ENCODE assay signal across 1 cellular context in the genomic region with DNA sequence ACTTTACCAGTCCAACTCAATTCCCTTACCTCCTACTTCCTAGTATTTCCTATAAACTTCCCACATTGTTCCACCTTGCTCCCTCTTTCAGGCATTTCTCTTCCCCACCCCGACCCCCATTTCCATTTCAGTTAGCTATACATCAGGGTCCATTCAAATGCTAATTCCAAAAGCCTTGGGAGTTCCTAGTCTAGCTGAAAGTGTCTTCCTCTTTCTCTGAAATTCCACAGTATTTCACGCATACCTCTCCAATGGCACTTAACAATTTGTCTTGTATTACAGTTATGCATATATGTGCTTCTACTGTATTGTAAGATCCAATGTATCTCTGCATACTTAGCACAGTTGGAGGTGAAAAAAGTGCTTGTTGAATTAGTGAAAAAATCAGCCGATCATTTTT.
TF ChIP-seq lines count a peak whose summit lies in the region.

No MANE protein-coding gene starts in this region.

TF ChIP-seq in H1, 55 proteins besides CTCF, POLR2A, EP300 and RAD21:
- no peak for TF ChIP-seq CHD2 (IDR thresholded peaks at IDR 0.05; ENCODE audit: low read length)
- no peak for TF ChIP-seq SAP30 (IDR thresholded peaks at IDR 0.05; ENCODE audit: insufficient read depth, insufficient replicate concordance, low read length)
- no peak for TF ChIP-seq SRF (IDR thresholded peaks at IDR 0.05; ENCODE audit: low read depth, low read length)
- TF ChIP-seq POLR2AphosphoS5 (IDR thresholded peaks at IDR 0.05; ENCODE audit: low read depth, low read length) = no peak
- peak in 1 of 2 experiments; percentile 71; a peak in 1 of 4 replicates for TF ChIP-seq HDAC2 (IDR thresholded peaks at IDR 0.05; ENCODE audit: borderline replicate concordance in 1 of 2, low read depth in 2 of 2, low read length in 2 of 2)
- peak; percentile 73; the same call in 1 of the 2 replicates for TF ChIP-seq TEAD4 (IDR thresholded peaks at IDR 0.05; ENCODE audit: low read depth, low read length)
- no peak for TF ChIP-seq SIX5 (IDR thresholded peaks at IDR 0.05; ENCODE audit: low read depth, low read length)
- no peak for TF ChIP-seq HDAC6 (IDR thresholded peaks at IDR 0.05; ENCODE audit: low read depth, low read length)
- TF ChIP-seq CEBPB (IDR thresholded peaks at IDR 0.05; ENCODE audit: low read depth, low read length) = no peak
- TF ChIP-seq KDM4A (IDR thresholded peaks at IDR 0.05; ENCODE audit: low read depth, low read length, severe bottlenecking) = no peak
- TF ChIP-seq EGR1 (IDR thresholded peaks at IDR 0.05; ENCODE audit: borderline replicate concordance, low read depth, low read length) = peak; percentile 84
- TF ChIP-seq RFX5 (IDR thresholded peaks at IDR 0.05; ENCODE audit: borderline replicate concordance, low read depth, low read length) = no peak
- no peak for TF ChIP-seq BRCA1 (IDR thresholded peaks at IDR 0.05; ENCODE audit: low read depth, low read length)
- no peak for TF ChIP-seq SP1 (IDR thresholded peaks at IDR 0.05; ENCODE audit: low read depth, low read length)
- no peak for TF ChIP-seq CHD1 (IDR thresholded peaks at IDR 0.05; ENCODE audit: low read depth, low read length)
- no peak for TF ChIP-seq KDM1A (IDR thresholded peaks at IDR 0.05; ENCODE audit: borderline replicate concordance, low read length)
- TF ChIP-seq, protein P1, sequence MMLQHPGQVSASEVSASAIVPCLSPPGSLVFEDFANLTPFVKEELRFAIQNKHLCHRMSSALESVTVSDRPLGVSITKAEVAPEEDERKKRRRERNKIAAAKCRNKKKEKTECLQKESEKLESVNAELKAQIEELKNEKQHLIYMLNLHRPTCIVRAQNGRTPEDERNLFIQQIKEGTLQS (IDR thresholded peaks at IDR 0.05; ENCODE audit: insufficient read depth, low read depth, low read length) = no peak
- TF ChIP-seq, protein P2, sequence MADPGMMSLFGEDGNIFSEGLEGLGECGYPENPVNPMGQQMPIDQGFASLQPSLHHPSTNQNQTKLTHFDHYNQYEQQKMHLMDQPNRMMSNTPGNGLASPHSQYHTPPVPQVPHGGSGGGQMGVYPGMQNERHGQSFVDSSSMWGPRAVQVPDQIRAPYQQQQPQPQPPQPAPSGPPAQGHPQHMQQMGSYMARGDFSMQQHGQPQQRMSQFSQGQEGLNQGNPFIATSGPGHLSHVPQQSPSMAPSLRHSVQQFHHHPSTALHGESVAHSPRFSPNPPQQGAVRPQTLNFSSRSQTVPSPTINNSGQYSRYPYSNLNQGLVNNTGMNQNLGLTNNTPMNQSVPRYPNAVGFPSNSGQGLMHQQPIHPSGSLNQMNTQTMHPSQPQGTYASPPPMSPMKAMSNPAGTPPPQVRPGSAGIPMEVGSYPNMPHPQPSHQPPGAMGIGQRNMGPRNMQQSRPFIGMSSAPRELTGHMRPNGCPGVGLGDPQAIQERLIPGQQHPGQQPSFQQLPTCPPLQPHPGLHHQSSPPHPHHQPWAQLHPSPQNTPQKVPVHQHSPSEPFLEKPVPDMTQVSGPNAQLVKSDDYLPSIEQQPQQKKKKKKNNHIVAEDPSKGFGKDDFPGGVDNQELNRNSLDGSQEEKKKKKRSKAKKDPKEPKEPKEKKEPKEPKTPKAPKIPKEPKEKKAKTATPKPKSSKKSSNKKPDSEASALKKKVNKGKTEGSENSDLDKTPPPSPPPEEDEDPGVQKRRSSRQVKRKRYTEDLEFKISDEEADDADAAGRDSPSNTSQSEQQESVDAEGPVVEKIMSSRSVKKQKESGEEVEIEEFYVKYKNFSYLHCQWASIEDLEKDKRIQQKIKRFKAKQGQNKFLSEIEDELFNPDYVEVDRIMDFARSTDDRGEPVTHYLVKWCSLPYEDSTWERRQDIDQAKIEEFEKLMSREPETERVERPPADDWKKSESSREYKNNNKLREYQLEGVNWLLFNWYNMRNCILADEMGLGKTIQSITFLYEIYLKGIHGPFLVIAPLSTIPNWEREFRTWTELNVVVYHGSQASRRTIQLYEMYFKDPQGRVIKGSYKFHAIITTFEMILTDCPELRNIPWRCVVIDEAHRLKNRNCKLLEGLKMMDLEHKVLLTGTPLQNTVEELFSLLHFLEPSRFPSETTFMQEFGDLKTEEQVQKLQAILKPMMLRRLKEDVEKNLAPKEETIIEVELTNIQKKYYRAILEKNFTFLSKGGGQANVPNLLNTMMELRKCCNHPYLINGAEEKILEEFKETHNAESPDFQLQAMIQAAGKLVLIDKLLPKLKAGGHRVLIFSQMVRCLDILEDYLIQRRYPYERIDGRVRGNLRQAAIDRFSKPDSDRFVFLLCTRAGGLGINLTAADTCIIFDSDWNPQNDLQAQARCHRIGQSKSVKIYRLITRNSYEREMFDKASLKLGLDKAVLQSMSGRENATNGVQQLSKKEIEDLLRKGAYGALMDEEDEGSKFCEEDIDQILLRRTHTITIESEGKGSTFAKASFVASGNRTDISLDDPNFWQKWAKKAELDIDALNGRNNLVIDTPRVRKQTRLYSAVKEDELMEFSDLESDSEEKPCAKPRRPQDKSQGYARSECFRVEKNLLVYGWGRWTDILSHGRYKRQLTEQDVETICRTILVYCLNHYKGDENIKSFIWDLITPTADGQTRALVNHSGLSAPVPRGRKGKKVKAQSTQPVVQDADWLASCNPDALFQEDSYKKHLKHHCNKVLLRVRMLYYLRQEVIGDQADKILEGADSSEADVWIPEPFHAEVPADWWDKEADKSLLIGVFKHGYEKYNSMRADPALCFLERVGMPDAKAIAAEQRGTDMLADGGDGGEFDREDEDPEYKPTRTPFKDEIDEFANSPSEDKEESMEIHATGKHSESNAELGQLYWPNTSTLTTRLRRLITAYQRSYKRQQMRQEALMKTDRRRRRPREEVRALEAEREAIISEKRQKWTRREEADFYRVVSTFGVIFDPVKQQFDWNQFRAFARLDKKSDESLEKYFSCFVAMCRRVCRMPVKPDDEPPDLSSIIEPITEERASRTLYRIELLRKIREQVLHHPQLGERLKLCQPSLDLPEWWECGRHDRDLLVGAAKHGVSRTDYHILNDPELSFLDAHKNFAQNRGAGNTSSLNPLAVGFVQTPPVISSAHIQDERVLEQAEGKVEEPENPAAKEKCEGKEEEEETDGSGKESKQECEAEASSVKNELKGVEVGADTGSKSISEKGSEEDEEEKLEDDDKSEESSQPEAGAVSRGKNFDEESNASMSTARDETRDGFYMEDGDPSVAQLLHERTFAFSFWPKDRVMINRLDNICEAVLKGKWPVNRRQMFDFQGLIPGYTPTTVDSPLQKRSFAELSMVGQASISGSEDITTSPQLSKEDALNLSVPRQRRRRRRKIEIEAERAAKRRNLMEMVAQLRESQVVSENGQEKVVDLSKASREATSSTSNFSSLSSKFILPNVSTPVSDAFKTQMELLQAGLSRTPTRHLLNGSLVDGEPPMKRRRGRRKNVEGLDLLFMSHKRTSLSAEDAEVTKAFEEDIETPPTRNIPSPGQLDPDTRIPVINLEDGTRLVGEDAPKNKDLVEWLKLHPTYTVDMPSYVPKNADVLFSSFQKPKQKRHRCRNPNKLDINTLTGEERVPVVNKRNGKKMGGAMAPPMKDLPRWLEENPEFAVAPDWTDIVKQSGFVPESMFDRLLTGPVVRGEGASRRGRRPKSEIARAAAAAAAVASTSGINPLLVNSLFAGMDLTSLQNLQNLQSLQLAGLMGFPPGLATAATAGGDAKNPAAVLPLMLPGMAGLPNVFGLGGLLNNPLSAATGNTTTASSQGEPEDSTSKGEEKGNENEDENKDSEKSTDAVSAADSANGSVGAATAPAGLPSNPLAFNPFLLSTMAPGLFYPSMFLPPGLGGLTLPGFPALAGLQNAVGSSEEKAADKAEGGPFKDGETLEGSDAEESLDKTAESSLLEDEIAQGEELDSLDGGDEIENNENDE (IDR thresholded peaks at IDR 0.05; ENCODE audit: insufficient replicate concordance, low read length) = peak; percentile 89
- peak; percentile 28 for TF ChIP-seq NANOG (IDR thresholded peaks at IDR 0.05; ENCODE audit: insufficient read depth, low read depth, low read length, poor library complexity, severe bottlenecking)
- TF ChIP-seq BCL11A (IDR thresholded peaks at IDR 0.05; ENCODE audit: low read depth in 2 of 2, low read length in 2 of 2) = peak in 1 of 2 experiments; percentile 2
- TF ChIP-seq CREB1 (IDR thresholded peaks at IDR 0.05) = no peak
- TF ChIP-seq POU5F1 (IDR thresholded peaks at IDR 0.05; ENCODE audit: low read depth, low read length) = peak; percentile 88
- TF ChIP-seq, protein P3, sequence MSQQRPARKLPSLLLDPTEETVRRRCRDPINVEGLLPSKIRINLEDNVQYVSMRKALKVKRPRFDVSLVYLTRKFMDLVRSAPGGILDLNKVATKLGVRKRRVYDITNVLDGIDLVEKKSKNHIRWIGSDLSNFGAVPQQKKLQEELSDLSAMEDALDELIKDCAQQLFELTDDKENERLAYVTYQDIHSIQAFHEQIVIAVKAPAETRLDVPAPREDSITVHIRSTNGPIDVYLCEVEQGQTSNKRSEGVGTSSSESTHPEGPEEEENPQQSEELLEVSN (IDR thresholded peaks at IDR 0.05) = no peak
- 0 out of 2 replicates have a peak, but pooled peaks have one; percentile 31 for TF ChIP-seq TCF12 (IDR thresholded peaks at IDR 0.05; ENCODE audit: low read depth, low read length)
